Comparison of ENCODE assay signal across 26 cellular contexts in genomic region chr16:47927330-47927729, GRCh38.
DNase-seq lines count a peak whose midpoint lies in the region; ATAC-seq and TF ChIP-seq lines count a peak whose summit lies in the region.
"Had no signal": no experiment of that assay in that cellular context is flagged by ENCODE, and none has a peak within 500 bp of the region (broad histone marks: within the 10 kb centered on the region; RNA-seq: fewer than 3 reads in every experiment).

No MANE protein-coding gene starts in this region.

- DNase-seq in GM23338 (ENCODE audit: low spot score), result no peak
- DNase-seq in RWPE2 (ENCODE audit: low spot score), result no peak
- DNase-seq in fibroblast of villous mesenchyme (ENCODE audit: low read depth), result peak; percentile 3
- no peak for DNase-seq in upper lobe of right lung
- no peak for DNase-seq in kidney glomerular epithelial cell (lab: John Stamatoyannopoulos, UW)
- DNase-seq in endodermal cell, result no peak
- DNase-seq in pons (ENCODE audit: low spot score), result no peak
- DNase-seq: activated CD4-positive, alpha-beta T cell treated with anti-CD3 and anti-CD28 coated beads, Interleukin-2, amount 10 ng/mL, durations not matched to agents 24 days and 14 days; CD8-positive, alpha-beta memory T cell; cerebellar nuclear complex; GF-D8; GOT3; hippocampal formation; NCI-H1048; NCI-H1694 treated with DMSO at 0.1 percent for 48 hours; NCI-H526 treated with DMSO at 0.1 percent for 48 hours; stimulated activated CD4-positive, alpha-beta T cell treated with anti-CD3 and anti-CD28 coated beads, Interleukin-15, amount 100 ng/mL, for 24 hours; stimulated activated naive CD8-positive, alpha-beta T cell treated with anti-CD3 and anti-CD28 coated beads, Interleukin-15, Interleukin-2, amounts not matched to agents 100 U/mL and 50 U/mL, for 24 hours had no signal

- H3K27ac Mint-ChIP-seq in GM23338, result no peak overlapping the region
- H3K27ac Mint-ChIP-seq in endodermal cell, result no peak overlapping the region
- H3K27ac Mint-ChIP-seq: activated CD4-positive, alpha-beta T cell treated with anti-CD3 and anti-CD28 coated beads, Interleukin-2, amount 10 ng/mL, durations not matched to agents 24 days and 14 days; activated naive CD4-positive, alpha-beta T cell treated with anti-CD3 and anti-CD28 coated beads, Interleukin-2, amount 50 U/mL, for 24 hours; activated T-helper 1 cell treated with anti-CD3 and anti-CD28 coated beads, Interleukin-12 subunit alpha, Interleukin-12 subunit beta, Interleukin-2, Interleukin-4 antibody, amounts not matched to agents 30 ng/mL and 10 ng/mL and 1 ng/mL, durations not matched to agents 14 hours and 24 hours and 36 hours; CD8-positive, alpha-beta memory T cell; neural progenitor cell had no signal

- WGBS in endodermal cell (ENCODE audit: insufficient coverage in 1 of 2, insufficient read length in 1 of 2), 2 experiments, result 98% methylated on average over 6 of the region's 6 CpGs; no CpG with 5 or more reads in 1 of the 2 experiments

- H3K4me2 ChIP-seq in GM23338, result no peak overlapping the region
- H3K4me2 ChIP-seq: neural progenitor cell had no signal

- H3K36me3 ChIP-seq in GM23338 (ENCODE audit: insufficient read depth), result no peaks in the 10 kb centered on the region
- H3K36me3 ChIP-seq in RWPE2 (ENCODE audit: low read depth), result no peaks in the 10 kb centered on the region
- H3K36me3 ChIP-seq in upper lobe of right lung, result no peaks in the 10 kb centered on the region
- no peaks in the 10 kb centered on the region for H3K36me3 ChIP-seq in endodermal cell (ENCODE audit: control insufficient read depth, insufficient read depth, low read length)
- H3K36me3 ChIP-seq: gastroesophageal sphincter, neural progenitor cell had no signal

- peak overlapping the region; percentile 92 for H2AFZ ChIP-seq in GM23338
- H2AFZ ChIP-seq: neural progenitor cell had no signal

- no peak overlapping the region for H3K9ac ChIP-seq in endodermal cell (ENCODE audit: extremely low read depth, low read length, poor library complexity, severe bottlenecking)
- H3K9ac ChIP-seq: neural progenitor cell had no signal

- H3K4me3 Mint-ChIP-seq in GM23338, result no peak overlapping the region
- no peak overlapping the region for H3K4me3 Mint-ChIP-seq in endodermal cell
- H3K4me3 Mint-ChIP-seq: activated CD4-positive, alpha-beta T cell treated with anti-CD3 and anti-CD28 coated beads, Interleukin-2, amount 10 ng/mL, durations not matched to agents 24 days and 14 days; activated naive CD4-positive, alpha-beta T cell treated with anti-CD3 and anti-CD28 coated beads, Interleukin-2, amount 50 U/mL, for 24 hours; activated T-helper 1 cell treated with anti-CD3 and anti-CD28 coated beads, Interleukin-12 subunit alpha, Interleukin-12 subunit beta, Interleukin-2, Interleukin-4 antibody, amounts not matched to agents 30 ng/mL and 10 ng/mL and 1 ng/mL, durations not matched to agents 14 hours and 24 hours and 36 hours; CD8-positive, alpha-beta memory T cell; neural progenitor cell had no signal

- H3K4me1 ChIP-seq in GM23338 (ENCODE audit: insufficient read depth) (no peaks in the 10 kb centered on the region), RWPE2 (ENCODE audit: insufficient read depth, poor library complexity, severe bottlenecking) (peaks cover 11% of the 10 kb centered on the region), upper lobe of right lung (no peaks in the 10 kb centered on the region), endodermal cell (ENCODE audit: control insufficient read depth, insufficient read depth, low read length) (no peaks in the 10 kb centered on the region)
- H3K4me1 ChIP-seq: gastroesophageal sphincter, neural progenitor cell had no signal

- intact Hi-C loops in upper lobe of right lung (cut with DNase I), result no loop called here

- H3K27ac ChIP-seq in GM23338 (ENCODE audit: low read depth) (no peak overlapping the region), RWPE2 (ENCODE audit: poor library complexity, severe bottlenecking) (peak overlapping the region; percentile 27), upper lobe of right lung (no peak overlapping the region), endodermal cell (ENCODE audit: low read depth, low read length) (no peak overlapping the region)
- H3K27ac ChIP-seq: gastroesophageal sphincter, neural progenitor cell, VCaP had no signal

- no peaks in the 10 kb centered on the region for H3K9me3 ChIP-seq in RWPE2 (ENCODE audit: severe bottlenecking)
- H3K9me3 ChIP-seq in upper lobe of right lung, result no peaks in the 10 kb centered on the region
- peaks cover 4% of the 10 kb centered on the region for H3K9me3 ChIP-seq in endodermal cell (ENCODE audit: control insufficient read depth, low read length)
- H3K9me3 ChIP-seq: gastroesophageal sphincter had no signal

- TF ChIP-seq CTCF in GM23338 (conservative IDR thresholded peaks at IDR 0.05; ENCODE audit: low read depth in 2 of 2), result no peak
- no peak for TF ChIP-seq CTCF in RWPE2 (IDR thresholded peaks at IDR 0.05; ENCODE audit: poor library complexity, severe bottlenecking)
- no peak for TF ChIP-seq CTCF in fibroblast of villous mesenchyme (IDR thresholded peaks at IDR 0.05; ENCODE audit: insufficient read depth, low read depth, low read length)
- TF ChIP-seq CTCF in upper lobe of right lung (IDR thresholded peaks at IDR 0.05), result no peak
- no peak for TF ChIP-seq CTCF in endodermal cell (conservative IDR thresholded peaks at IDR 0.05)

- H3K4me1 Mint-ChIP-seq in GM23338, result no peaks in the 10 kb centered on the region
- peaks cover 4% of the 10 kb centered on the region for H3K4me1 Mint-ChIP-seq in endodermal cell
- H3K4me1 Mint-ChIP-seq: activated CD4-positive, alpha-beta T cell treated with anti-CD3 and anti-CD28 coated beads, Interleukin-2, amount 10 ng/mL, durations not matched to agents 24 days and 14 days; activated naive CD4-positive, alpha-beta T cell treated with anti-CD3 and anti-CD28 coated beads, Interleukin-2, amount 50 U/mL, for 24 hours; CD8-positive, alpha-beta memory T cell; neural progenitor cell had no signal

- peaks cover 2% of the 10 kb centered on the region; the same call in 2 of the 3 replicates for H3K9me3 Mint-ChIP-seq in GM23338
- H3K9me3 Mint-ChIP-seq in endodermal cell, result no peaks in the 10 kb centered on the region
- H3K9me3 Mint-ChIP-seq: activated CD4-positive, alpha-beta T cell treated with anti-CD3 and anti-CD28 coated beads, Interleukin-2, amount 10 ng/mL, durations not matched to agents 24 days and 14 days; activated T-helper 1 cell treated with anti-CD3 and anti-CD28 coated beads, Interleukin-12 subunit alpha, Interleukin-12 subunit beta, Interleukin-2, Interleukin-4 antibody, amounts not matched to agents 30 ng/mL and 10 ng/mL and 1 ng/mL, durations not matched to agents 14 hours and 24 hours and 36 hours; CD8-positive, alpha-beta memory T cell; neural progenitor cell had no signal

- H3K27me3 Mint-ChIP-seq in GM23338 (ENCODE audit: insufficient read depth, low read depth, poor library complexity) (peaks cover 3% of the 10 kb centered on the region), endodermal cell (ENCODE audit: insufficient read depth) (peaks cover 4% of the 10 kb centered on the region)
- H3K27me3 Mint-ChIP-seq: activated CD4-positive, alpha-beta T cell treated with anti-CD3 and anti-CD28 coated beads, Interleukin-2, amount 10 ng/mL, durations not matched to agents 24 days and 14 days had no signal

- H3K27me3 ChIP-seq in GM23338 (ENCODE audit: insufficient read depth) (no peaks in the 10 kb centered on the region), RWPE2 (ENCODE audit: insufficient read depth, poor library complexity, severe bottlenecking) (no peaks in the 10 kb centered on the region), upper lobe of right lung (no peaks in the 10 kb centered on the region), endodermal cell (ENCODE audit: control insufficient read depth, insufficient read depth, low read length, poor library complexity, severe bottlenecking) (no peaks in the 10 kb centered on the region)
- H3K27me3 ChIP-seq: neural progenitor cell had no signal

- H3K79me2 ChIP-seq in GM23338 (replicated peaks; ENCODE audit: insufficient read depth), result no peaks in the 10 kb centered on the region

- no peaks in the 10 kb centered on the region for H4K20me1 ChIP-seq in GM23338 (replicated peaks; ENCODE audit: insufficient read depth)

- H3K4me3 ChIP-seq in GM23338 (no peak overlapping the region), RWPE2 (ENCODE audit: severe bottlenecking) (no peak overlapping the region), fibroblast of villous mesenchyme (ENCODE audit: low read depth, low read length) (no peak overlapping the region), upper lobe of right lung (no peak overlapping the region), endodermal cell (ENCODE audit: low read length) (no peak overlapping the region)
- H3K4me3 ChIP-seq: gastroesophageal sphincter, lung, neural progenitor cell had no signal

- H3K36me3 Mint-ChIP-seq in GM23338 (ENCODE audit: low read depth) (no peaks in the 10 kb centered on the region; the same call in 2 of the 3 replicates), endodermal cell (ENCODE audit: low read depth) (no peaks in the 10 kb centered on the region)
- H3K36me3 Mint-ChIP-seq: activated naive CD4-positive, alpha-beta T cell treated with anti-CD3 and anti-CD28 coated beads, Interleukin-2, amount 50 U/mL, for 24 hours; CD8-positive, alpha-beta memory T cell; neural progenitor cell had no signal

- H3F3A ChIP-seq in GM23338 (replicated peaks; ENCODE audit: low read depth), result no peaks in the 10 kb centered on the region

- no peak for ATAC-seq in GM23338
- peak; percentile 78; the same call in 2 of the 3 replicates for ATAC-seq in RWPE2 (ENCODE audit: low read depth)
- peak; percentile 67 for ATAC-seq in upper lobe of right lung
- ATAC-seq: gastroesophageal sphincter; sciatic nerve; SK-N-SH treated with all-trans-retinoic acid at 6 μM for 48 hours; stimulated activated naive CD8-positive, alpha-beta T cell treated with anti-CD3 and anti-CD28 coated beads, Interleukin-15, Interleukin-2, amounts not matched to agents 100 U/mL and 50 U/mL, for 24 hours had no signal

- H3K9me2 ChIP-seq in GM23338 (ENCODE audit: insufficient read depth), result 0 out of 2 replicates have a peak, but pooled peaks cover 2% of the 10 kb centered on the region

TF ChIP-seq in GM23338, 12 proteins besides CTCF, POLR2A, EP300 and RAD21 (continues in another document):
- TF ChIP-seq NANOG (IDR thresholded peaks at IDR 0.05; ENCODE audit: borderline replicate concordance) (no peak), ZNF114 (CRISPR knock-in tag; IDR thresholded peaks at IDR 0.05) (no peak), STAT1 (IDR thresholded peaks at IDR 0.05; ENCODE audit: unreplicated experiment) (no peak)
